17 cellular contexts compared by ENCODE assay signal in the genomic region with DNA sequence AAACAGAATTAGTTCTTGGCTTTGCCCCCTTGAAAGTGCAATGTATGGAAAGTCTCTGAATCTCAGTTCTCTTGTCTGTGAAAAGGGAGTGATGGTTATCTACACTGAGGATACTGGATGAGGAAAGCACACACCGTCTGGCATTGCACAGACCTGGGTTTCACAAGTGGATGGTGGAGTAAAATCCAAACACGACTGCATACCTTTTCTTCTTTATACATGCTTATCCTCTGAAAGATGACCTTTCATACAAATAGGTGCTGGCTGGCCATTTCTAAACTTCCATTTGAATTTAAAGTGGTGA. TPM values are rescaled to one million over a fixed set of nuclear protein-coding genes. Genes with fewer than 3 reads are reported as not detected.
DNase-seq lines count a peak whose midpoint lies in the region; ATAC-seq and TF ChIP-seq lines count a peak whose summit lies in the region.
"Had no signal": no experiment of that assay in that cellular context is flagged by ENCODE, and none has a peak within 500 bp of the region (broad histone marks: within the 10 kb centered on the region; RNA-seq: fewer than 3 reads in every experiment).

No MANE protein-coding gene starts in this region.

- H3K4me1 Mint-ChIP-seq in CD8-positive, alpha-beta T cell (ENCODE audit: low read depth) = peaks cover 35% of the 10 kb centered on the region
- H3K4me1 Mint-ChIP-seq in activated CD8-positive, alpha-beta T cell treated with anti-CD3 and anti-CD28 coated beads for 36 hours (ENCODE audit: low read depth) = peaks cover 34% of the 10 kb centered on the region
- peaks cover 21 to 49% (median 42%) of the 10 kb centered on the region in 7 donors for H3K4me1 Mint-ChIP-seq in naive thymus-derived CD4-positive, alpha-beta T cell

- peak overlapping the region in 2 of 11 experiments; percentile 30 to 89; a peak in 1 of 22 replicates for H3K9ac ChIP-seq in BLaER1 treated with 17β-estradiol and CSF1 and Interleukin-3, amounts not matched to agents 10 nM and 100 nM

- CTCF ChIA-PET in CD8-positive, alpha-beta T cell (lab: Charles Lee) = interaction anchor here (0.8 to 1.0 kb wide), 2 partner anchors 262 to 271 kb away, joined by 3 read pairs; no protein-coding TSS in a partner anchor
- CTCF ChIA-PET in activated CD8-positive, alpha-beta T cell treated with anti-CD3 and anti-CD28 coated beads for 36 hours (lab: Charles Lee) = interaction anchor here (1.3 kb wide), 1 partner anchor 271 kb away, joined by 4 read pairs; no protein-coding TSS in a partner anchor
- CTCF ChIA-PET in naive thymus-derived CD4-positive, alpha-beta T cell (lab: Charles Lee) = no interaction called here

- intact Hi-C loops in CD8-positive, alpha-beta T cell (cut with DNase I, micrococcal nuclease) = loop anchor here (2.0 to 5.0 kb wide), 3 partner anchors 46 to 197 kb away; no protein-coding TSS in a partner anchor
- intact Hi-C loops in activated CD8-positive, alpha-beta T cell treated with anti-CD3 and anti-CD28 coated beads for 36 hours (cut with micrococcal nuclease) = no loop called here
- intact Hi-C loops in naive thymus-derived CD4-positive, alpha-beta T cell (cut with micrococcal nuclease) = no loop called here

- peak overlapping the region; percentile 87 to 99 (median 96); a peak in 21 of 22 replicates for H3K4me2 ChIP-seq in BLaER1 treated with 17β-estradiol and CSF1 and Interleukin-3, amounts not matched to agents 10 nM and 100 nM
- H3K4me2 ChIP-seq in osteoblast (ENCODE audit: insufficient read depth, low read length) = no peak overlapping the region

- H3K27ac Mint-ChIP-seq in CD8-positive, alpha-beta T cell = peak overlapping the region; percentile 66
- H3K27ac Mint-ChIP-seq in activated CD8-positive, alpha-beta T cell treated with anti-CD3 and anti-CD28 coated beads for 36 hours = peak overlapping the region; percentile 12
- peak overlapping the region; percentile 23 to 100 (median 83) for H3K27ac Mint-ChIP-seq in naive thymus-derived CD4-positive, alpha-beta T cell
- H3K27ac Mint-ChIP-seq: H9 had no signal

- H3K9me3 ChIP-seq in BLaER1 treated with 17β-estradiol and CSF1 and Interleukin-3, amounts not matched to agents 10 nM and 100 nM (replicated peaks in 1 of 11) = no peaks in the 10 kb centered on the region; a peak in 1 of 22 replicates
- no peaks in the 10 kb centered on the region for H3K9me3 ChIP-seq in CD8-positive, alpha-beta T cell (ENCODE audit: low read length)
- H3K9me3 ChIP-seq in naive thymus-derived CD4-positive, alpha-beta T cell (ENCODE audit: control insufficient read depth in 2 of 3, low read length in 3 of 3) = no peaks in the 10 kb centered on the region
- no peaks in the 10 kb centered on the region for H3K9me3 ChIP-seq in osteoblast (ENCODE audit: low read depth, low read length)
- H3K9me3 ChIP-seq: sigmoid colon, thyroid gland had no signal

- no peaks in the 10 kb centered on the region for H3K9me3 Mint-ChIP-seq in CD8-positive, alpha-beta T cell
- H3K9me3 Mint-ChIP-seq in activated CD8-positive, alpha-beta T cell treated with anti-CD3 and anti-CD28 coated beads for 36 hours = no peaks in the 10 kb centered on the region
- H3K9me3 Mint-ChIP-seq in naive thymus-derived CD4-positive, alpha-beta T cell = peaks cover 0 to 31% (median 0%) of the 10 kb centered on the region in 11 donors
- H3K9me3 Mint-ChIP-seq: H9 had no signal

- no peak for TF ChIP-seq CTCF in CD8-positive, alpha-beta T cell (IDR thresholded peaks at IDR 0.05)
- TF ChIP-seq CTCF in activated CD8-positive, alpha-beta T cell treated with anti-CD3 and anti-CD28 coated beads for 36 hours (IDR thresholded peaks at IDR 0.05) = no peak
- TF ChIP-seq CTCF in coronary artery (IDR thresholded peaks at IDR 0.05) (no peak), osteoblast (IDR thresholded peaks at IDR 0.05; ENCODE audit: extremely low read depth, low read depth, low read length) (no peak)

- peaks cover 15 to 49% (median 37%) of the 10 kb centered on the region in 11 experiments; a peak in 20 of 22 replicates for H4K20me1 ChIP-seq in BLaER1 treated with 17β-estradiol and CSF1 and Interleukin-3, amounts not matched to agents 10 nM and 100 nM
- no peaks in the 10 kb centered on the region for H4K20me1 ChIP-seq in osteoblast (ENCODE audit: insufficient read depth, low read length)

- no peaks in the 10 kb centered on the region for H3K79me2 ChIP-seq in osteoblast (ENCODE audit: insufficient read depth, low read length)

- H3K4me3 ChIP-seq in BLaER1 treated with 17β-estradiol and CSF1 and Interleukin-3, amounts not matched to agents 10 nM and 100 nM = peak overlapping the region in 2 of 10 experiments; percentile 3 to 21; a peak in 2 of 20 replicates
- peak overlapping the region; percentile 83 for H3K4me3 ChIP-seq in CD8-positive, alpha-beta T cell (ENCODE audit: low read depth, low read length)
- H3K4me3 ChIP-seq in naive thymus-derived CD4-positive, alpha-beta T cell (ENCODE audit: low read length) = no peak overlapping the region
- H3K4me3 ChIP-seq in coronary artery = no peak overlapping the region
- no peak overlapping the region for H3K4me3 ChIP-seq in osteoblast (ENCODE audit: insufficient read depth, low read length)
- H3K4me3 ChIP-seq: sigmoid colon, thyroid gland had no signal

- DNase-seq in CD8-positive, alpha-beta T cell = no peak
- DNase-seq in activated CD8-positive, alpha-beta T cell treated with anti-CD3 and anti-CD28 coated beads for 36 hours = no peak
- DNase-seq in naive thymus-derived CD4-positive, alpha-beta T cell = peak in 3 of 9 donors; percentile 28 to 58 (median 40)
- DNase-seq in coronary artery (ENCODE audit: low spot score) = no peak
- DNase-seq in osteoblast (ENCODE audit: insufficient read length, low spot score, missing footprints) = no peak
- DNase-seq: activated naive CD4-positive, alpha-beta T cell; DMS153; H9; KG1; mesenchymal stem cell; NCI-H1417 treated with DMSO at 0.1 percent for 48 hours; NCI-H226; sigmoid colon; stimulated activated CD4-positive, alpha-beta T cell treated with anti-CD3 and anti-CD28 coated beads, Interleukin-2, amount 100 ng/mL, for 48 hours; thyroid gland had no signal

- H3K4me3 Mint-ChIP-seq in CD8-positive, alpha-beta T cell = peak overlapping the region; percentile 68
- H3K4me3 Mint-ChIP-seq in activated CD8-positive, alpha-beta T cell treated with anti-CD3 and anti-CD28 coated beads for 36 hours = peak overlapping the region; percentile 42
- peak overlapping the region; percentile 39 to 100 (median 96) for H3K4me3 Mint-ChIP-seq in naive thymus-derived CD4-positive, alpha-beta T cell
- H3K4me3 Mint-ChIP-seq: H9 had no signal

- peaks cover 40 to 66% (median 45%) of the 10 kb centered on the region in 10 experiments for H3K4me1 ChIP-seq in BLaER1 treated with 17β-estradiol and CSF1 and Interleukin-3, amounts not matched to agents 10 nM and 100 nM
- H3K4me1 ChIP-seq in CD8-positive, alpha-beta T cell (ENCODE audit: insufficient read depth, low read length) = peaks cover 34% of the 10 kb centered on the region
- H3K4me1 ChIP-seq in naive thymus-derived CD4-positive, alpha-beta T cell (ENCODE audit: control insufficient read depth in 2 of 2, insufficient read depth in 2 of 2, low read length in 2 of 2) = peaks cover 20 to 30% of the 10 kb centered on the region in 2 donors
- H3K4me1 ChIP-seq in osteoblast (ENCODE audit: insufficient read depth, low read length) = no peaks in the 10 kb centered on the region

- H2AFZ ChIP-seq in osteoblast (ENCODE audit: low read length) = no peak overlapping the region

- peaks cover 58% of the 10 kb centered on the region for H3K36me3 Mint-ChIP-seq in CD8-positive, alpha-beta T cell
- H3K36me3 Mint-ChIP-seq in activated CD8-positive, alpha-beta T cell treated with anti-CD3 and anti-CD28 coated beads for 36 hours (ENCODE audit: low read depth) = peaks cover 39% of the 10 kb centered on the region
- H3K36me3 Mint-ChIP-seq in naive thymus-derived CD4-positive, alpha-beta T cell = peaks cover 18 to 52% (median 37%) of the 10 kb centered on the region in 5 donors

- H3K27me3 ChIP-seq in BLaER1 treated with 17β-estradiol and CSF1 and Interleukin-3, amounts not matched to agents 10 nM and 100 nM = no peaks in the 10 kb centered on the region
- H3K27me3 ChIP-seq in CD8-positive, alpha-beta T cell (ENCODE audit: insufficient read depth, low read length) = no peaks in the 10 kb centered on the region
- no peaks in the 10 kb centered on the region for H3K27me3 ChIP-seq in naive thymus-derived CD4-positive, alpha-beta T cell (ENCODE audit: control insufficient read depth in 2 of 2, insufficient read depth in 2 of 2, low read length in 2 of 2)
- H3K27me3 ChIP-seq in osteoblast (ENCODE audit: insufficient read depth, low read length) = peaks cover 29% of the 10 kb centered on the region
- H3K27me3 ChIP-seq: thyroid gland had no signal

- no peak for ATAC-seq in CD8-positive, alpha-beta T cell
- no peak for ATAC-seq in activated CD8-positive, alpha-beta T cell treated with anti-CD3 and anti-CD28 coated beads for 36 hours
- no peak for ATAC-seq in naive thymus-derived CD4-positive, alpha-beta T cell
- no peak for ATAC-seq in GM19395 (IDR thresholded peaks at IDR 0.05; ENCODE audit: unreplicated experiment)

- peak overlapping the region in 6 of 11 experiments; percentile 1 to 90 (median 16); a peak in 6 of 22 replicates for H3K27ac ChIP-seq in BLaER1 treated with 17β-estradiol and CSF1 and Interleukin-3, amounts not matched to agents 10 nM and 100 nM
- H3K27ac ChIP-seq in CD8-positive, alpha-beta T cell (ENCODE audit: low read depth, low read length) = peak overlapping the region; percentile 100
- no peak overlapping the region for H3K27ac ChIP-seq in naive thymus-derived CD4-positive, alpha-beta T cell (ENCODE audit: low read depth, low read length)
- H3K27ac ChIP-seq in coronary artery = no peak overlapping the region
- H3K27ac ChIP-seq in osteoblast (ENCODE audit: low read depth, low read length) = no peak overlapping the region
- H3K27ac ChIP-seq: sigmoid colon, thyroid gland had no signal

- H3K36me3 ChIP-seq in BLaER1 treated with 17β-estradiol and CSF1 and Interleukin-3, amounts not matched to agents 10 nM and 100 nM = peaks cover 15 to 37% (median 30%) of the 10 kb centered on the region in 11 experiments
- peaks cover 29% of the 10 kb centered on the region for H3K36me3 ChIP-seq in CD8-positive, alpha-beta T cell (ENCODE audit: insufficient read depth, low read length)
- peaks cover 22 to 43% (median 23%) of the 10 kb centered on the region in 3 experiments for H3K36me3 ChIP-seq in naive thymus-derived CD4-positive, alpha-beta T cell (ENCODE audit: control insufficient read depth in 2 of 3, insufficient read depth in 3 of 3, low read length in 3 of 3)
- H3K36me3 ChIP-seq in osteoblast (ENCODE audit: insufficient read depth, low read length) = no peaks in the 10 kb centered on the region
- H3K36me3 ChIP-seq: sigmoid colon, thyroid gland had no signal

- no peaks in the 10 kb centered on the region for H3K27me3 Mint-ChIP-seq in CD8-positive, alpha-beta T cell (ENCODE audit: low read depth)
- no peaks in the 10 kb centered on the region for H3K27me3 Mint-ChIP-seq in activated CD8-positive, alpha-beta T cell treated with anti-CD3 and anti-CD28 coated beads for 36 hours
- peaks cover 0 to under 1% (median 0%) of the 10 kb centered on the region in 5 donors for H3K27me3 Mint-ChIP-seq in naive thymus-derived CD4-positive, alpha-beta T cell

- POLR2A ChIA-PET in CD8-positive, alpha-beta T cell (lab: Charles Lee) = interaction anchor here (0.8 to 15.0 kb wide), 5 partner anchors 19 to 214 kb away, joined by 3 to 328 read pairs (median 4); no protein-coding TSS in a partner anchor
- POLR2A ChIA-PET in activated CD8-positive, alpha-beta T cell treated with anti-CD3 and anti-CD28 coated beads for 36 hours (lab: Charles Lee) = interaction anchor here (1.3 kb wide), 2 partner anchors 53 to 267 kb away, joined by 3 to 4 read pairs; no protein-coding TSS in a partner anchor
- POLR2A ChIA-PET in naive thymus-derived CD4-positive, alpha-beta T cell (lab: Charles Lee) = interaction anchor here (1.0 to 2.7 kb wide), 5 partner anchors 11 to 267 kb away, joined by 3 to 10 read pairs (median 3); no protein-coding TSS in a partner anchor

RNA-seq across cellular contexts. Expression of a gene that starts 4.2 kb away (rescaled TPM):
- total RNA-seq in CD8-positive, alpha-beta T cell = 1,000 to 10,000 TPM; 2,159 to 2,188 TPM
- 100 to 1,000 TPM in 1 of 2 experiments, 10 to 100 TPM in 1; 97.0 to 103 TPM for total RNA-seq in activated CD8-positive, alpha-beta T cell treated with anti-CD3 and anti-CD28 coated beads for 36 hours
- 1,000 to 10,000 TPM in 1 of 5 experiments, 100 to 1,000 TPM in 4; 239 to 1,323 (median 255) TPM for total RNA-seq in naive thymus-derived CD4-positive, alpha-beta T cell
- polyA plus RNA-seq in naive thymus-derived CD4-positive, alpha-beta T cell = 100 to 1,000 TPM; 368 to 502 TPM
- under 0.01 TPM in 2 replicates for total RNA-seq in osteoblast

Comparison
In these comparisons a context has a peak if more than half of its experiments do, and no peak if none do; other contexts are left out.
1. H3K27ac ChIP-seq: peak in BLaER1 treated with 17β-estradiol and CSF1 and Interleukin-3, amounts not matched to agents 10 nM and 100 nM (6 of 11) and CD8-positive, alpha-beta T cell (single experiment); none in naive thymus-derived CD4-positive, alpha-beta T cell (single experiment), coronary artery (0 of 2) and osteoblast (single experiment).
2. H3K27ac Mint-ChIP-seq: peak in every context shown above with its lines; median percentile 83 in naive thymus-derived CD4-positive, alpha-beta T cell; 66 in CD8-positive, alpha-beta T cell; 12 in activated CD8-positive, alpha-beta T cell treated with anti-CD3 and anti-CD28 coated beads for 36 hours.
3. H3K4me3 Mint-ChIP-seq: peak in every context shown above with its lines; median percentile 96 in naive thymus-derived CD4-positive, alpha-beta T cell; 68 in CD8-positive, alpha-beta T cell; 42 in activated CD8-positive, alpha-beta T cell treated with anti-CD3 and anti-CD28 coated beads for 36 hours.
4. RNA of a gene that starts 4.2 kb away (total RNA-seq): 2,159 to 2,188 TPM in CD8-positive, alpha-beta T cell, 239 to 1,323 TPM in naive thymus-derived CD4-positive, alpha-beta T cell and 97.0 to 103 TPM in activated CD8-positive, alpha-beta T cell treated with anti-CD3 and anti-CD28 coated beads for 36 hours; under 0.01 TPM in osteoblast; every median in the first group is over 10 times any median in the second.
5. intact Hi-C loops: an anchor here in CD8-positive, alpha-beta T cell (2.0 to 5.0 kb wide); none called in activated CD8-positive, alpha-beta T cell treated with anti-CD3 and anti-CD28 coated beads for 36 hours and naive thymus-derived CD4-positive, alpha-beta T cell.